Comparison of ENCODE assay signal across 8 cellular contexts in the genomic region with DNA sequence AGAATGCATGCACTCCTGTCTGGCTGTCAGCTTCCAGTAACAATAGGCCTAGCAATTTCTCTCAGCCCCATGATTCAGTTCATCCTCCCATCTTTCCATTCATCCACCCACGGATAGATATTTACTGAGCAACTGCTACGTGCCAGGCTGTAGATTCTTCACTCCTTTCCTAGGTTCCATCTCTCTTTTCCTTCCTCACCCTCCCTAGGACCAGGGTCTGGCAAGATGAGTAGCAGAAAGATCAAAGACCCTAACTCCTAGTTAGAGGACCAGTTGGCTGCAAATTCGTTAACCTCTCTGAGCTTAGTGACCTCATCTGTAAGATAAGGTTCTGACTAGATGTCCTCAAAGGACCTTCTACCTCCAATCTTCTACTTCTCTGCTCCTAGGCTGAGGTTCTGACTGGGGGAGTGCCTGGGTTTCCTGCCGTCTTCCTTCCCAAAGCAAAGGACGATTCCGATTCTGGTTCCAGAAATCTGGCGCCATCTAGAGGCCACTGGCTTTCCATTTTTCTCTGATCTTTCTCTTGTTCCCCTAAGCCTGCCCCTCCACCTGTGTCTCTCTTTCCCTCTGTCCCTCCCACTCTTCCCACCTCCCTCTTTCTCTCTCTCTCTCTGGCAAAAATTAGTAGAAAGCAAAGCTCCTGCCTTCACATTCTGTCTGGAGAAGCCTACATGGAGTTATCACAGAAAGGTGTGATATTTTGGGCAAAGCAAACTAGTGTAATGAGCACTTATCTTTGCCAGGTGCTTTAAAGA. TPM values are rescaled to one million over a fixed set of nuclear protein-coding genes. Genes with fewer than 3 reads are reported as not detected.
DNase-seq lines count a peak whose midpoint lies in the region; ATAC-seq and TF ChIP-seq lines count a peak whose summit lies in the region.

No MANE protein-coding gene starts in this region.

- no peak for TF ChIP-seq POLR2A in right lobe of liver (IDR thresholded peaks at IDR 0.05)

- no peak overlapping the region for H3K9ac ChIP-seq in colonic mucosa (ENCODE audit: low read depth in 2 of 2, low read length in 2 of 2)

- DNase-seq in AG08396 (ENCODE audit: low spot score) (peak; percentile 78), GM20000 (ENCODE audit: low spot score) (peak; percentile 74), NCI-H510A (lab: John Stamatoyannopoulos, UW) (peak; percentile 52), colonic mucosa (peak; percentile 74), right lobe of liver (peak in 2 of 3 donors; percentile 49 to 66)
- peak; percentile 91 for DNase-seq in activated CD4-positive, alpha-beta T cell treated with anti-CD3 and anti-CD28 coated beads, Interleukin-2, amount 10 ng/mL, durations not matched to agents 24 days and 14 days
- DNase-seq in stimulated activated CD8-positive, alpha-beta memory T cell treated with anti-CD3 and anti-CD28 coated beads, Interleukin-12 subunit alpha, Interleukin-12 subunit beta, amount 100 ng/mL, for 1 hour (ENCODE audit: low read depth) = peak; percentile 58

- H3K27me3 ChIP-seq in colonic mucosa (no peaks in the 10 kb centered on the region), right lobe of liver (no peaks in the 10 kb centered on the region)

- no peak overlapping the region for H3K27ac Mint-ChIP-seq in activated CD4-positive, alpha-beta T cell treated with anti-CD3 and anti-CD28 coated beads, Interleukin-2, amount 10 ng/mL, durations not matched to agents 24 days and 14 days

- H3K27ac ChIP-seq in colonic mucosa (no peak overlapping the region), right lobe of liver (no peak overlapping the region)

- no peaks in the 10 kb centered on the region for H3K9me3 ChIP-seq in colonic mucosa
- no peaks in the 10 kb centered on the region for H3K9me3 ChIP-seq in right lobe of liver

- H3K27me3 Mint-ChIP-seq in activated CD4-positive, alpha-beta T cell treated with anti-CD3 and anti-CD28 coated beads, Interleukin-2, amount 10 ng/mL, durations not matched to agents 24 days and 14 days = no peaks in the 10 kb centered on the region

- H3K9me3 Mint-ChIP-seq in activated CD4-positive, alpha-beta T cell treated with anti-CD3 and anti-CD28 coated beads, Interleukin-2, amount 10 ng/mL, durations not matched to agents 24 days and 14 days = no peaks in the 10 kb centered on the region

- peak; percentile 47 for TF ChIP-seq CTCF in GM20000 (IDR thresholded peaks at IDR 0.05; ENCODE audit: extremely low read depth, missing control alignments)
- TF ChIP-seq CTCF in colonic mucosa (IDR thresholded peaks at IDR 0.05) = peak; percentile 50
- TF ChIP-seq CTCF in right lobe of liver (IDR thresholded peaks at IDR 0.05) = peak; percentile 56 to 82 (median 64)

- 30% methylated on average over 7 of the region's 7 CpGs for WGBS in right lobe of liver (ENCODE audit: insufficient coverage, low coverage, low lambda C conversion rate, missing lambda C conversion rate)

- no peak overlapping the region for H3K4me3 Mint-ChIP-seq in activated CD4-positive, alpha-beta T cell treated with anti-CD3 and anti-CD28 coated beads, Interleukin-2, amount 10 ng/mL, durations not matched to agents 24 days and 14 days

- ATAC-seq in right lobe of liver = peak; percentile 49 to 76 (median 67)
- no peak for ATAC-seq in GM21737 (IDR thresholded peaks at IDR 0.05; ENCODE audit: unreplicated experiment)

- H3K4me3 ChIP-seq in colonic mucosa (no peak overlapping the region), right lobe of liver (no peak overlapping the region)

- no peaks in the 10 kb centered on the region for H3K4me1 ChIP-seq in colonic mucosa
- H3K4me1 ChIP-seq in right lobe of liver = peaks cover 0 to 14% (median 0%) of the 10 kb centered on the region in 4 donors

- H3K36me3 Mint-ChIP-seq in activated CD4-positive, alpha-beta T cell treated with anti-CD3 and anti-CD28 coated beads, Interleukin-2, amount 10 ng/mL, durations not matched to agents 24 days and 14 days (ENCODE audit: low read depth) = no peaks in the 10 kb centered on the region

- H3K4me1 Mint-ChIP-seq in activated CD4-positive, alpha-beta T cell treated with anti-CD3 and anti-CD28 coated beads, Interleukin-2, amount 10 ng/mL, durations not matched to agents 24 days and 14 days = peaks cover 8% of the 10 kb centered on the region

- H3K36me3 ChIP-seq in colonic mucosa = no peaks in the 10 kb centered on the region
- H3K36me3 ChIP-seq in right lobe of liver = no peaks in the 10 kb centered on the region

- intact Hi-C loops in activated CD4-positive, alpha-beta T cell treated with anti-CD3 and anti-CD28 coated beads, Interleukin-2, amount 10 ng/mL, durations not matched to agents 24 days and 14 days (cut with micrococcal nuclease) = loop anchor here (1.0 to 10.0 kb wide), 4 partner anchors 140 to 294 kb away; no protein-coding TSS in a partner anchor
- intact Hi-C loops in colonic mucosa (cut with DNase I) (loop anchor here (1.0 to 10.0 kb wide), 3 partner anchors 144 to 297 kb away; no protein-coding TSS in a partner anchor), right lobe of liver (cut with DNase I) (loop anchor here in 1 of 2 donors (5.0 to 10.0 kb wide), 2 partner anchors 207 to 294 kb away; no protein-coding TSS in a partner anchor)

RNA-seq across cellular contexts. Expression of gene TBATA, which starts 26.2 kb away (rescaled TPM):
- total RNA-seq in activated CD4-positive, alpha-beta T cell treated with anti-CD3 and anti-CD28 coated beads, Interleukin-2, amount 10 ng/mL, durations not matched to agents 24 days and 14 days = not detected in 2 replicates
- total RNA-seq in colonic mucosa = not detected
- not detected for total RNA-seq in right lobe of liver

RNA-seq across cellular contexts. Expression of gene SGPL1, which starts 56.8 kb away (rescaled TPM):
- 94.0 and 98.9 TPM in 2 replicates for total RNA-seq in activated CD4-positive, alpha-beta T cell treated with anti-CD3 and anti-CD28 coated beads, Interleukin-2, amount 10 ng/mL, durations not matched to agents 24 days and 14 days
- 10 to 100 TPM; 59.8 to 67.6 TPM for total RNA-seq in colonic mucosa
- 10 to 100 TPM; 33.2 to 50.1 (median 38.0) TPM for total RNA-seq in right lobe of liver
